ENCODE assay signal across 17 cellular contexts in the genomic region with DNA sequence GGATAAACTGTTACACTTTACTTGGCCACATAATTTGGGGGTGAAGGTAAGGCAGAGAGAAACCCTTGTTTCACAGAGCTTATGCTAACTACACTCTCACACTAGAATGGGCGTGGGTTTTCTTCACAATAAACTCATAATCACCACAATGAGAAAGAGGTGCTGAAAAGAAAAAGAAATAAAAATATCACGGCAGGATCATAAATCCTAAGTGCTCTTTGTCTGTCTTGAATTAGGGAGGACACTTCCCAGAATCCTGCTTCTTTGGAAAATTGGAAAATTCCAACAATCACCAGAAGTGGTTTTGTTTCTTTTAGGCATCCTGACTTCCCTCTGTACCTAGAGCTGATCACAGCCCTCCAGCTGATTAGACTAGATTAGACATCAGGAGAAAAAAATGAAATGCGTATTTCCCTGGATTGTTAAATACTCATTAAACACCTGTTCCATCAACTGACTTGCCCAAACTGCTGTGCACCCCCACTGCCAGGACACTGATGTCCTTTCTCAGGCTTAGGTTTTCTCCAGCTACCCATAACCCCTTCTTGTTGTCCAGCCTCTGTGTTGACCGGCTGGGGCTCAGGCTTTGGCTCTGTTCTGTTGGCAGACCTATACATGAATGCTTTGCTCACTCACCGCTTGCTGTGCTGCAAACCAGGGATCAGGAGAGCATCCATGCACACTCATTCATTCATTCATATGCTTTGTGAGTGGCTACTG. TPM values are rescaled to one million over a fixed set of nuclear protein-coding genes. Genes with fewer than 3 reads are reported as not detected.
"Had no signal": no experiment of that assay in that cellular context is flagged by ENCODE, and none has a peak within 500 bp of the region (broad histone marks: within the 10 kb centered on the region; RNA-seq: fewer than 3 reads in every experiment).

No MANE protein-coding gene starts in this region.

- H3K4me1 ChIP-seq: foreskin keratinocyte had no signal

- H3K27me3 ChIP-seq: brain microvascular endothelial cell, esophagus squamous epithelium, foreskin keratinocyte, heart right ventricle, sigmoid colon had no signal

- FAIRE-seq: islet of Langerhans, TTC549 had no signal

- H3K9me3 ChIP-seq: esophagus squamous epithelium, heart right ventricle, sigmoid colon had no signal

- DNase-seq: activated effector memory CD4-positive, alpha-beta T cell treated with Interleukin-2 at 50 U/mL for 16 hours; activated T-cell treated with anti-CD3 and anti-CD28 coated beads, Interleukin-2, amount 50 U/mL, for 1 hour; amygdala; brain microvascular endothelial cell; cerebellar nuclear complex; esophagus squamous epithelium; foreskin keratinocyte; heart right ventricle; natural killer cell; occipital lobe; sigmoid colon; stimulated activated CD4-positive, alpha-beta T cell treated with anti-CD3 and anti-CD28 coated beads, Interleukin-2, amount 100 ng/mL, for 24 hours; stimulated activated naive CD4-positive, alpha-beta T cell; T-helper 17 cell had no signal

- H3K4me3 ChIP-seq: esophagus squamous epithelium, heart right ventricle, sigmoid colon had no signal

- H3K36me3 ChIP-seq: brain microvascular endothelial cell had no signal

- H3K27ac ChIP-seq: brain microvascular endothelial cell, esophagus squamous epithelium, foreskin keratinocyte had no signal

RNA-seq across cellular contexts. Expression of gene ACKR4, which starts 41.6 kb away (rescaled TPM):
- total RNA-seq: left lobe of liver had no signal
